In genomic region chr11:61968758-61969390, GRCh38 we compare ENCODE assay signal across 8 cellular contexts. TPM values are rescaled to one million over a fixed set of nuclear protein-coding genes. Genes with fewer than 3 reads are reported as not detected.
DNase-seq lines count a peak whose midpoint lies in the region; ATAC-seq and TF ChIP-seq lines count a peak whose summit lies in the region.

No MANE protein-coding gene starts in this region.

- H3K4me3 Mint-ChIP-seq in Calu3 (ENCODE audit: low read depth, unreplicated experiment) (peak overlapping the region; percentile 86), progenitor cell of endocrine pancreas (ENCODE audit: low read depth) (peak overlapping the region; percentile 95)

- H3K27me3 Mint-ChIP-seq in Calu3 (ENCODE audit: unreplicated experiment) (no peaks in the 10 kb centered on the region), progenitor cell of endocrine pancreas (no peaks in the 10 kb centered on the region)

- DNase-seq in Calu3: no peak
- peak in 1 of 2 experiments; percentile 42 for DNase-seq in SJSA1 (ENCODE audit: low read depth in 1 of 2, low spot score in 2 of 2)
- no peak for DNase-seq in fibroblast of mammary gland (ENCODE audit: low read depth)
- no peak for DNase-seq in progenitor cell of endocrine pancreas (ENCODE audit: low spot score, unreplicated experiment)
- no peak for DNase-seq in mucosa of gallbladder (ENCODE audit: low spot score)
- no peak for DNase-seq in stimulated activated CD4-positive, alpha-beta T cell treated with anti-CD3 and anti-CD28 coated beads, Interleukin-2, amount 100 ng/mL, for 48 hours

- H3K9me3 ChIP-seq in SJSA1 (replicated peaks): no peaks in the 10 kb centered on the region

- H3K9me3 Mint-ChIP-seq in Calu3 (ENCODE audit: low read depth, unreplicated experiment) (no peaks in the 10 kb centered on the region), progenitor cell of endocrine pancreas (ENCODE audit: low read depth) (no peaks in the 10 kb centered on the region)

- intact Hi-C loops in Calu3 (cut with micrococcal nuclease; ENCODE audit: unreplicated experiment): no loop called here

- H3K4me3 ChIP-seq in SJSA1: peak overlapping the region; percentile 88
- H3K4me3 ChIP-seq in fibroblast of mammary gland (ENCODE audit: control insufficient read depth, low read depth, low read length): peak overlapping the region; percentile 87

- no peaks in the 10 kb centered on the region for H3K27me3 ChIP-seq in SJSA1 (replicated peaks)

- H3K27ac ChIP-seq in SJSA1: peak overlapping the region; percentile 88

- ATAC-seq in HG02798 (IDR thresholded peaks at IDR 0.05; ENCODE audit: poor library complexity, unreplicated experiment) (no peak), HG03135 (IDR thresholded peaks at IDR 0.05; ENCODE audit: unreplicated experiment) (no peak)

- peaks cover 81% of the 10 kb centered on the region for H3K36me3 Mint-ChIP-seq in Calu3 (ENCODE audit: insufficient read depth, unreplicated experiment)
- peaks cover 19% of the 10 kb centered on the region for H3K36me3 Mint-ChIP-seq in progenitor cell of endocrine pancreas (ENCODE audit: insufficient read depth)

- peaks cover 73% of the 10 kb centered on the region for H3K4me1 Mint-ChIP-seq in Calu3 (ENCODE audit: low read depth, unreplicated experiment)
- peaks cover 56% of the 10 kb centered on the region for H3K4me1 Mint-ChIP-seq in progenitor cell of endocrine pancreas (ENCODE audit: low read depth)

- BruUV-seq in Calu3 (replicated peaks; lab: Mats Ljungman, UMichigan): TSS peak; percentile 54

- TF ChIP-seq CTCF in Calu3 (IDR thresholded peaks at IDR 0.05; ENCODE audit: unreplicated experiment): no peak
- no peak for TF ChIP-seq CTCF in fibroblast of mammary gland (conservative IDR thresholded peaks at IDR 0.05; ENCODE audit: control insufficient read depth, insufficient read depth, low read depth, low read length)
- TF ChIP-seq CTCF in progenitor cell of endocrine pancreas (IDR thresholded peaks at IDR 0.05; ENCODE audit: unreplicated experiment): no peak

- H3K4me1 ChIP-seq in SJSA1 (replicated peaks): peaks cover 74% of the 10 kb centered on the region

- peaks cover 36% of the 10 kb centered on the region for H3K36me3 ChIP-seq in SJSA1

- CTCF ChIA-PET in Calu3 (lab: Charles Lee): interaction anchor here (1.2 to 2.3 kb wide), 2 partner anchors 21 to 113 kb away, joined by 3 to 6 read pairs; no protein-coding TSS in a partner anchor

- H3K27ac Mint-ChIP-seq in Calu3 (ENCODE audit: unreplicated experiment) (peak overlapping the region; percentile 67), progenitor cell of endocrine pancreas (peak overlapping the region; percentile 98)

RNA-seq across cellular contexts. Expression of gene FTH1, which starts 1.4 kb away (rescaled TPM):
- total RNA-seq in Calu3 (2022): 1,555 and 1,627 TPM in 2 replicates
- 603 and 707 TPM in 2 replicates for total RNA-seq in SJSA1 (2014; rRNA removed; shearing (Covaris generic))
- 1,669 and 1,699 TPM in 2 replicates for total RNA-seq in progenitor cell of endocrine pancreas
- 2,359 TPM for total RNA-seq in mucosa of gallbladder

RNA-seq across cellular contexts. Expression of gene BEST1, which starts 18.7 kb away (rescaled TPM):
- 0.78 and 1.1 TPM in 2 replicates for total RNA-seq in Calu3 (2022)
- 0.74 TPM in 1 of 2 replicates, not detected in the other for total RNA-seq in SJSA1 (2014; rRNA removed; shearing (Covaris generic))
- 0.34 and 0.44 TPM in 2 replicates for total RNA-seq in progenitor cell of endocrine pancreas
- total RNA-seq in mucosa of gallbladder: 2.8 TPM

RNA-seq across cellular contexts. Expression of gene RAB3IL1, which starts 51.5 kb away (rescaled TPM):
- total RNA-seq in Calu3 (2022): 0.76 and 2.4 TPM in 2 replicates
- total RNA-seq in SJSA1 (2014; rRNA removed; shearing (Covaris generic)): 1.8 and 3.0 TPM in 2 replicates
- 0.53 and 0.67 TPM in 2 replicates for total RNA-seq in progenitor cell of endocrine pancreas
- total RNA-seq in mucosa of gallbladder: 12.1 TPM
